ENCODE assay signal across 9 cellular contexts in the genomic region with DNA sequence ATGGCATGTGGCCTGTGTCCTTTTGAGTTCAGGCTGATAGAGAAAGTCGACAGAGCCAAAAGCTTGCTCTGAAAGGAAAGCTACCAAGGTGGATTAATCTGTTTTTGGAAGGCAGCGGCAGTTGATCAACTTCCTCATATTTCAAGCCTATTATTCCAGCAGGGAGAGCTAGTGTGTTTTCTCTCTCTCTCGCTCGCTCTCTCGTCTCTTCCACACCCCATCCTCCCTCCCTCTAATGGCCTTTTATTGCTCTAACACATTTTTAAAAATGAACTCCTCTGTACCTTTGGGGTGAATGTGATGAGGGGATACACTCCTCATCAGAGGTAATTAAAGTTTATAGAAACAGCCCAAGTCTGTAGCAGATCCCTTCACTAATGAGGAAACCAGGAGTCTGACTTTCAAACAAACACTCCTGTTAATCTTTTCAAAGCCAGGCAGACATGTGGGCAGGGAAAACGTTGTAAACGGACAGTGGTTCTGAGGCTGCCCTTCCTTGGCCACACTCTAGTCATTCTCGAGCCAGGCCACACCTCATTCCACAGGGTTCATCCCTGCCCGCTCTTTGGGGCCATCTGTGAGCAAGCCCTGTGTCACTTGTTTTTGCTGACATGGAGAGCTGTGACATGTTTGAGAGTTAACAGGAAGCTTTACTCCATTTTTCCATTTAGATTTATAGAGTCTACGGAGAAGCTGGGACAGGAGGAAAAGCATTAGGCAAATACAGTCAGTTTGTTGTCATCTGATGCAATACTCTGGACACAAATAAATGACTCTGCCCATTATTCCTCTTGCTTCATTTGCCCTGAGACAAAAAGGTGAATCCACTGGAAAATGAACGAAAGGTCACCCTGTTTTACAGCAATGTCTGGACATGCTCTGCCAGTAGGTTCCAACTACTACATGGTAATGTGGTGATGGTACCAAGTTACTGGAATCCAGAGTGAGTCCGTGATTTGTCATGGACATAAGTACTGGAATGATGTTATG.
A peak's percentile ranks its signal among the peaks of the same experiment; 100 is the strongest.
DNase-seq lines count a peak whose midpoint lies in the region; ATAC-seq and TF ChIP-seq lines count a peak whose summit lies in the region.
"Had no signal": no experiment of that assay in that cellular context is flagged by ENCODE, and none has a peak within 500 bp of the region (broad histone marks: within the 10 kb centered on the region; RNA-seq: fewer than 3 reads in every experiment).

No MANE protein-coding gene starts in this region.

- H3K4me3 Mint-ChIP-seq in activated naive CD8-positive, alpha-beta T cell: no peak overlapping the region
- no peak overlapping the region for H3K4me3 Mint-ChIP-seq in activated naive CD8-positive, alpha-beta T cell treated with anti-CD3 and anti-CD28 coated beads, Interleukin-2, amount 50 U/mL, for 24 hours
- H3K4me3 Mint-ChIP-seq in activated CD4-positive, alpha-beta T cell treated with anti-CD3 and anti-CD28 coated beads, Interleukin-2, amount 10 ng/mL, durations not matched to agents 24 days and 14 days: no peak overlapping the region

- intact Hi-C loops in breast epithelium (cut with DNase I; ENCODE audit: low total_unique reads) (no loop called here), vagina (cut with DNase I) (loop anchor here (5.0 kb wide), 1 partner anchor 92 kb away; no protein-coding TSS in a partner anchor)
- intact Hi-C loops in activated CD4-positive, alpha-beta T cell treated with anti-CD3 and anti-CD28 coated beads, Interleukin-2, amount 10 ng/mL, durations not matched to agents 24 days and 14 days (cut with micrococcal nuclease): no loop called here

- no peak for ATAC-seq in activated naive CD8-positive, alpha-beta T cell treated with anti-CD3 and anti-CD28 coated beads, Interleukin-2, amount 50 U/mL, for 24 hours

- peak overlapping the region; percentile 90 for H3K27ac ChIP-seq in breast epithelium
- H3K27ac ChIP-seq in vagina: peak overlapping the region; percentile 70
- H3K27ac ChIP-seq: cardiac muscle cell had no signal

- H3K4me1 ChIP-seq in breast epithelium: peaks cover 0 to 39% of the 10 kb centered on the region in 2 donors
- H3K4me1 ChIP-seq in vagina: peaks cover 38% of the 10 kb centered on the region

- H3K27me3 ChIP-seq in breast epithelium: no peaks in the 10 kb centered on the region
- H3K27me3 ChIP-seq in vagina: no peaks in the 10 kb centered on the region

- H3K9me3 ChIP-seq in breast epithelium (no peaks in the 10 kb centered on the region), vagina (no peaks in the 10 kb centered on the region)

- H3K4me3 ChIP-seq in breast epithelium (peak overlapping the region in 1 of 3 donors; percentile 18), vagina (no peak overlapping the region)
- H3K4me3 ChIP-seq: cardiac muscle cell had no signal

- peaks cover 8% of the 10 kb centered on the region for H3K36me3 Mint-ChIP-seq in activated naive CD8-positive, alpha-beta T cell
- peaks cover 65% of the 10 kb centered on the region for H3K36me3 Mint-ChIP-seq in activated naive CD8-positive, alpha-beta T cell treated with anti-CD3 and anti-CD28 coated beads, Interleukin-2, amount 50 U/mL, for 24 hours (ENCODE audit: low read depth)
- peaks cover 60% of the 10 kb centered on the region for H3K36me3 Mint-ChIP-seq in activated CD4-positive, alpha-beta T cell treated with anti-CD3 and anti-CD28 coated beads, Interleukin-2, amount 10 ng/mL, durations not matched to agents 24 days and 14 days (ENCODE audit: low read depth)

- TF ChIP-seq POLR2A in breast epithelium (IDR thresholded peaks at IDR 0.05): no peak
- TF ChIP-seq POLR2A in vagina (IDR thresholded peaks at IDR 0.05): no peak

- DNase-seq in activated naive CD8-positive, alpha-beta T cell treated with anti-CD3 and anti-CD28 coated beads, Interleukin-2, amount 50 U/mL, for 24 hours: no peak
- DNase-seq in breast epithelium (ENCODE audit: low spot score in 2 of 2): peak in 1 of 2 donors; percentile 58
- peak; percentile 46 to 90 for DNase-seq in lung microvascular endothelial cell (ENCODE audit: low read depth in 2 of 2)
- peak in 1 of 2 donors; percentile 86 for DNase-seq in vagina (ENCODE audit: extremely low spot score in 2 of 2)
- DNase-seq in activated CD4-positive, alpha-beta T cell treated with anti-CD3 and anti-CD28 coated beads, Interleukin-2, amount 10 ng/mL, durations not matched to agents 24 days and 14 days: no peak
- no peak for DNase-seq in activated effector memory CD4-positive, alpha-beta T cell treated with anti-CD3 and anti-CD28 coated beads, Interleukin-2, amount 50 U/mL, for 16 hours
- DNase-seq in stimulated activated CD4-positive, alpha-beta T cell treated with anti-CD3 and anti-CD28 coated beads, Interleukin-2, amount 100 ng/mL, for 24 hours: no peak

- H3K36me3 ChIP-seq in breast epithelium (peaks cover 12% of the 10 kb centered on the region), vagina (peaks cover 0 to 23% of the 10 kb centered on the region in 2 donors)
- H3K36me3 ChIP-seq: cardiac muscle cell had no signal

- no peaks in the 10 kb centered on the region for H3K4me1 Mint-ChIP-seq in activated naive CD8-positive, alpha-beta T cell (ENCODE audit: low read depth)
- no peaks in the 10 kb centered on the region for H3K4me1 Mint-ChIP-seq in activated naive CD8-positive, alpha-beta T cell treated with anti-CD3 and anti-CD28 coated beads, Interleukin-2, amount 50 U/mL, for 24 hours
- H3K4me1 Mint-ChIP-seq in activated CD4-positive, alpha-beta T cell treated with anti-CD3 and anti-CD28 coated beads, Interleukin-2, amount 10 ng/mL, durations not matched to agents 24 days and 14 days: no peaks in the 10 kb centered on the region

- peak overlapping the region; percentile 17 for H3K27ac Mint-ChIP-seq in activated naive CD8-positive, alpha-beta T cell
- no peak overlapping the region for H3K27ac Mint-ChIP-seq in activated naive CD8-positive, alpha-beta T cell treated with anti-CD3 and anti-CD28 coated beads, Interleukin-2, amount 50 U/mL, for 24 hours
- H3K27ac Mint-ChIP-seq in activated CD4-positive, alpha-beta T cell treated with anti-CD3 and anti-CD28 coated beads, Interleukin-2, amount 10 ng/mL, durations not matched to agents 24 days and 14 days: no peak overlapping the region

- TF ChIP-seq CTCF in breast epithelium (IDR thresholded peaks at IDR 0.05): peak in 1 of 3 donors; percentile 15
- TF ChIP-seq CTCF in vagina (IDR thresholded peaks at IDR 0.05): no peak

- H3K9me3 Mint-ChIP-seq in activated naive CD8-positive, alpha-beta T cell (ENCODE audit: low read depth): no peaks in the 10 kb centered on the region
- no peaks in the 10 kb centered on the region for H3K9me3 Mint-ChIP-seq in activated naive CD8-positive, alpha-beta T cell treated with anti-CD3 and anti-CD28 coated beads, Interleukin-2, amount 50 U/mL, for 24 hours
- H3K9me3 Mint-ChIP-seq in activated CD4-positive, alpha-beta T cell treated with anti-CD3 and anti-CD28 coated beads, Interleukin-2, amount 10 ng/mL, durations not matched to agents 24 days and 14 days: no peaks in the 10 kb centered on the region

- no peaks in the 10 kb centered on the region for H3K27me3 Mint-ChIP-seq in activated naive CD8-positive, alpha-beta T cell
- H3K27me3 Mint-ChIP-seq in activated naive CD8-positive, alpha-beta T cell treated with anti-CD3 and anti-CD28 coated beads, Interleukin-2, amount 50 U/mL, for 24 hours: no peaks in the 10 kb centered on the region
- H3K27me3 Mint-ChIP-seq in activated CD4-positive, alpha-beta T cell treated with anti-CD3 and anti-CD28 coated beads, Interleukin-2, amount 10 ng/mL, durations not matched to agents 24 days and 14 days: no peaks in the 10 kb centered on the region

Comparison
In these comparisons a context has a peak if more than half of its experiments do, and no peak if none do; other contexts are left out.
1. DNase-seq: peak in lung microvascular endothelial cell (2 of 2); none in activated naive CD8-positive, alpha-beta T cell treated with anti-CD3 and anti-CD28 coated beads, Interleukin-2, amount 50 U/mL, for 24 hours (single experiment), activated CD4-positive, alpha-beta T cell treated with anti-CD3 and anti-CD28 coated beads, Interleukin-2, amount 10 ng/mL, durations not matched to agents 24 days and 14 days (single experiment), activated effector memory CD4-positive, alpha-beta T cell treated with anti-CD3 and anti-CD28 coated beads, Interleukin-2, amount 50 U/mL, for 16 hours (single experiment) and stimulated activated CD4-positive, alpha-beta T cell treated with anti-CD3 and anti-CD28 coated beads, Interleukin-2, amount 100 ng/mL, for 24 hours (0 of 2).